Comparison of ENCODE assay signal across 8 cellular contexts in genomic region chr9:76459691-76460635, GRCh38. TPM values are rescaled to one million over a fixed set of nuclear protein-coding genes. Genes with fewer than 3 reads are reported as not detected.
A peak's percentile ranks its signal among the peaks of the same experiment; 100 is the strongest.
DNase-seq lines count a peak whose midpoint lies in the region; FAIRE-seq and TF ChIP-seq lines count a peak whose summit lies in the region.

No MANE protein-coding gene starts in this region.

- H3K4me3 ChIP-seq in ascending aorta (peak overlapping the region; percentile 53 to 83), right atrium auricular region (peak overlapping the region; percentile 63 to 66)

- H3K36me3 ChIP-seq in ascending aorta (no peaks in the 10 kb centered on the region), right atrium auricular region (no peaks in the 10 kb centered on the region)

- TF ChIP-seq CTCF in D721Med (IDR thresholded peaks at IDR 0.05; ENCODE audit: insufficient read depth, missing control alignments) (no peak), ascending aorta (IDR thresholded peaks at IDR 0.05) (no peak), right atrium auricular region (IDR thresholded peaks at IDR 0.05) (no peak)

- TF ChIP-seq POLR2A in H54 (IDR thresholded peaks at IDR 0.05; ENCODE audit: low read depth, low read length): no peak

- H3K4me1 ChIP-seq in ascending aorta (peaks cover 3 to 5% of the 10 kb centered on the region in 2 donors), right atrium auricular region (peaks cover 0 to 21% of the 10 kb centered on the region in 2 donors)

- intact Hi-C loops in ascending aorta (cut with DNase I): loop anchor here (5.0 kb wide), 1 partner anchor 537 kb away; no protein-coding TSS in a partner anchor

- DNase-seq in D721Med (ENCODE audit: insufficient read length, low spot score) (peak; percentile 15), H54 (ENCODE audit: insufficient read length, low spot score) (peak; percentile 79), NCI-H226 (peak; percentile 64), ascending aorta (ENCODE audit: low spot score in 2 of 2) (no peak), right atrium auricular region (ENCODE audit: low spot score) (no peak), putamen (ENCODE audit: low spot score) (peak; percentile 28), midbrain (lab: John Stamatoyannopoulos, UW) (no peak), H4 (ENCODE audit: low spot score) (no peak)

- H3K9me3 ChIP-seq in ascending aorta (no peaks in the 10 kb centered on the region), right atrium auricular region (no peaks in the 10 kb centered on the region)

- FAIRE-seq in D721Med (lab: Jason Lieb, UNC) (no peak), H54 (lab: Jason Lieb, UNC) (peak; percentile 93)

- peak overlapping the region in 1 of 2 donors; percentile 26 for H3K27ac ChIP-seq in ascending aorta
- peak overlapping the region; percentile 54 to 56 for H3K27ac ChIP-seq in right atrium auricular region

- H3K27me3 ChIP-seq in ascending aorta: no peaks in the 10 kb centered on the region
- no peaks in the 10 kb centered on the region for H3K27me3 ChIP-seq in right atrium auricular region

RNA-seq across cellular contexts. Expression of gene GCNT1, which starts 1.0 kb away (rescaled TPM):
- total RNA-seq in ascending aorta: 0.21 TPM
- total RNA-seq in right atrium auricular region: 1 to 10 TPM; 1.3 to 6.4 TPM
- total RNA-seq in H4 (2014; rRNA removed; shearing (Covaris generic)): 4.3 and 5.0 TPM in 2 replicates

Comparison
In these comparisons a context has a peak if more than half of its experiments do, and no peak if none do; other contexts are left out.
1. DNase-seq: peak in D721Med (single experiment), H54 (single experiment), NCI-H226 (single experiment) and putamen (single experiment); none in ascending aorta (0 of 2), right atrium auricular region (single experiment), midbrain (single experiment) and H4 (single experiment).